Comparison of ENCODE assay signal across 9 cellular contexts in genomic region chrX:39492495-39493162, GRCh38.
DNase-seq lines count a peak whose midpoint lies in the region; ATAC-seq lines count a peak whose summit lies in the region.
"Had no signal": no experiment of that assay in that cellular context is flagged by ENCODE, and none has a peak within 500 bp of the region (broad histone marks: within the 10 kb centered on the region; RNA-seq: fewer than 3 reads in every experiment).

No MANE protein-coding gene starts in this region.

- DNase-seq in activated CD4-positive, alpha-beta T cell treated with anti-CD3 and anti-CD28 coated beads for 36 hours: no peak
- DNase-seq in activated CD4-positive, alpha-beta T cell treated with anti-CD3 and anti-CD28 coated beads, Interleukin-2, amount 50 U/mL, for 1 hour: no peak
- DNase-seq in activated T-helper 2 cell treated with anti-CD3 and anti-CD28 coated beads, Interferon-gamma antibody, Interleukin-2, Interleukin-4, amounts not matched to agents 10 μg/mL and 5 μg/mL and 100 μg/mL, durations not matched to agents 14 hours and 24 hours and 36 hours (ENCODE audit: low spot score): no peak
- no peak for DNase-seq in sciatic nerve (ENCODE audit: low spot score)
- DNase-seq in activated T-cell treated with anti-CD3 and anti-CD28 coated beads for 4 hours: no peak
- DNase-seq in HUDEP-2 (lab: John Stamatoyannopoulos, UW; ENCODE audit: unreplicated experiment in 76 of 76): no peak
- no peak for DNase-seq in foreskin melanocyte
- DNase-seq: NCI-H2227 treated with DMSO at 0.1 percent for 48 hours had no signal

- H3K27me3 Mint-ChIP-seq in activated CD4-positive, alpha-beta T cell treated with anti-CD3 and anti-CD28 coated beads for 36 hours: no peaks in the 10 kb centered on the region
- H3K27me3 Mint-ChIP-seq in activated T-helper 2 cell treated with anti-CD3 and anti-CD28 coated beads, Interferon-gamma antibody, Interleukin-2, Interleukin-4, amounts not matched to agents 10 μg/mL and 5 μg/mL and 100 μg/mL, durations not matched to agents 14 hours and 24 hours and 36 hours (ENCODE audit: low read depth): no peaks in the 10 kb centered on the region

- H3K9me3 Mint-ChIP-seq in activated CD4-positive, alpha-beta T cell treated with anti-CD3 and anti-CD28 coated beads for 36 hours (ENCODE audit: low read depth): no peaks in the 10 kb centered on the region
- peaks cover 3% of the 10 kb centered on the region for H3K9me3 Mint-ChIP-seq in activated T-helper 2 cell treated with anti-CD3 and anti-CD28 coated beads, Interferon-gamma antibody, Interleukin-2, Interleukin-4, amounts not matched to agents 10 μg/mL and 5 μg/mL and 100 μg/mL, durations not matched to agents 14 hours and 24 hours and 36 hours

- H3K36me3 Mint-ChIP-seq in activated CD4-positive, alpha-beta T cell treated with anti-CD3 and anti-CD28 coated beads for 36 hours (ENCODE audit: low read depth): peaks cover 3% of the 10 kb centered on the region
- H3K36me3 Mint-ChIP-seq in activated T-helper 2 cell treated with anti-CD3 and anti-CD28 coated beads, Interferon-gamma antibody, Interleukin-2, Interleukin-4, amounts not matched to agents 10 μg/mL and 5 μg/mL and 100 μg/mL, durations not matched to agents 14 hours and 24 hours and 36 hours (ENCODE audit: low read depth): no peaks in the 10 kb centered on the region

- POLR2A ChIA-PET in activated CD4-positive, alpha-beta T cell treated with anti-CD3 and anti-CD28 coated beads for 36 hours (lab: Charles Lee): no interaction called here

- intact Hi-C loops in activated CD4-positive, alpha-beta T cell treated with anti-CD3 and anti-CD28 coated beads for 36 hours (cut with DNase I, micrococcal nuclease): no loop called here
- intact Hi-C loops in activated T-helper 2 cell treated with anti-CD3 and anti-CD28 coated beads, Interferon-gamma antibody, Interleukin-2, Interleukin-4, amounts not matched to agents 10 μg/mL and 5 μg/mL and 100 μg/mL, durations not matched to agents 14 hours and 24 hours and 36 hours (cut with micrococcal nuclease): loop anchor here (5.0 to 10.0 kb wide), 2 partner anchors 228 to 330 kb away; no protein-coding TSS in a partner anchor
- intact Hi-C loops in sciatic nerve (cut with DNase I): no loop called here

- no peak overlapping the region for H3K4me3 Mint-ChIP-seq in activated CD4-positive, alpha-beta T cell treated with anti-CD3 and anti-CD28 coated beads for 36 hours
- no peak overlapping the region for H3K4me3 Mint-ChIP-seq in activated T-helper 2 cell treated with anti-CD3 and anti-CD28 coated beads, Interferon-gamma antibody, Interleukin-2, Interleukin-4, amounts not matched to agents 10 μg/mL and 5 μg/mL and 100 μg/mL, durations not matched to agents 14 hours and 24 hours and 36 hours (ENCODE audit: low read depth)

- no peak for ATAC-seq in activated CD4-positive, alpha-beta T cell treated with anti-CD3 and anti-CD28 coated beads for 36 hours
- ATAC-seq in HG03066 (IDR thresholded peaks at IDR 0.05; ENCODE audit: low read depth, unreplicated experiment) (peak; percentile 52), sciatic nerve (peak; percentile 59)

- CTCF ChIA-PET in activated CD4-positive, alpha-beta T cell treated with anti-CD3 and anti-CD28 coated beads for 36 hours (lab: Charles Lee): interaction anchor here (0.6 to 2.3 kb wide), 5 partner anchors 167 to 675 kb away, joined by 3 to 7 read pairs (median 3); no protein-coding TSS in a partner anchor

- H3K4me1 Mint-ChIP-seq in activated CD4-positive, alpha-beta T cell treated with anti-CD3 and anti-CD28 coated beads for 36 hours: peaks cover 36% of the 10 kb centered on the region
- H3K4me1 Mint-ChIP-seq in activated T-helper 2 cell treated with anti-CD3 and anti-CD28 coated beads, Interferon-gamma antibody, Interleukin-2, Interleukin-4, amounts not matched to agents 10 μg/mL and 5 μg/mL and 100 μg/mL, durations not matched to agents 14 hours and 24 hours and 36 hours (ENCODE audit: low read depth): peaks cover 35% of the 10 kb centered on the region

- peak overlapping the region; percentile 70 for H3K27ac Mint-ChIP-seq in activated CD4-positive, alpha-beta T cell treated with anti-CD3 and anti-CD28 coated beads for 36 hours
- peak overlapping the region; percentile 62 for H3K27ac Mint-ChIP-seq in activated T-helper 2 cell treated with anti-CD3 and anti-CD28 coated beads, Interferon-gamma antibody, Interleukin-2, Interleukin-4, amounts not matched to agents 10 μg/mL and 5 μg/mL and 100 μg/mL, durations not matched to agents 14 hours and 24 hours and 36 hours
